ENCODE assay signal across 8 cellular contexts in the genomic region with DNA sequence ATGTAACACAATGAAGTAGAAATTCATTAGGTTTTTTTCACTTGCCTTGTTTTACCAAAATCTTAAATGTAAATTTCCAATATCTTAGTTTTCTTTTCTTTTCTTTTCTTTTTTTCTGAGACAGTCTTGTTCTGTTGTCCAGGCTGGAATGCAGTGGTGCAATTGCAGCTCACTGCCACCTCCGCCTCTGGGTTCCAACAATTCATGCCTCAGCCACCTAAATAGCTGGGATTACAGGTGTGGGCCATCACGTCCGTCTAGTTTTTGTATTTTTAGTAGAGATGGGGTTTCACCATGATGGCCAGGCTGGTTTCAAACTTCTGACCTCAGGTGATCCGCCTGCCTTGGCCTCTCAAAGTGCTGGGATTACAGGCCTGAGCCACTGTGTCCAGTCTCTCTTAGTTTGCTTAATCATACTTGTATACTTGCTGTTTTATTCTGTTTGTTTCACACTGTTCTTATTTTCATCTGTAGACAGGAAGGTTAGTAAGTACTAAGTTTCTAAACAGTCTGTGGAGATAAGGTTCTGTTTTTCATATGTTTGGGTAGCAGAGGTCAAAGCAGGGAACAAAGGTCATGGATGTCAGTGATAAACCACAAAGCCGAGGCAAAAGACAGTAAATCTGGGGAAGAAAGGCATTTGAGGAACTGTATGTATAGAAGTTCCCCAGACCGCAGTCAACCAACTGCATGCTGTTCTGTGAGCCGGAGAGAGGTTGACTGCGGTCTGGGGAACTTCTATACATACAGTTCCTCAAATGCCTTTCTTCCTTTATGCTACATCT.
DNase-seq lines count a peak whose midpoint lies in the region; ATAC-seq and TF ChIP-seq lines count a peak whose summit lies in the region.

No MANE protein-coding gene starts in this region.

- H3K9me3 Mint-ChIP-seq in natural killer cell treated with Interleukin-12 subunit alpha and Interleukin-12 subunit beta and Interleukin-15 and Interleukin-18, amount 100 ng/mL, for 72 hours, result no peaks in the 10 kb centered on the region
- H3K9me3 Mint-ChIP-seq in activated naive CD4-positive, alpha-beta T cell treated with anti-CD3 and anti-CD28 coated beads, Interleukin-2, amount 50 U/mL, for 72 hours, result no peaks in the 10 kb centered on the region

- no peak for TF ChIP-seq CTCF in GM13976 (IDR thresholded peaks at IDR 0.05; ENCODE audit: borderline replicate concordance, control extremely low read depth, extremely low read depth, insufficient read depth, missing control alignments)

- peaks cover 25 to 38% of the 10 kb centered on the region in 2 donors for H3K4me1 Mint-ChIP-seq in natural killer cell treated with Interleukin-12 subunit alpha and Interleukin-12 subunit beta and Interleukin-15 and Interleukin-18, amount 100 ng/mL, for 72 hours (ENCODE audit: low read depth in 2 of 2)

- ATAC-seq in GM18868 (IDR thresholded peaks at IDR 0.05; ENCODE audit: unreplicated experiment) (peak; percentile 82), HG02870 (IDR thresholded peaks at IDR 0.05; ENCODE audit: unreplicated experiment) (peak; percentile 78)
- ATAC-seq in natural killer cell treated with Interleukin-12 subunit alpha and Interleukin-12 subunit beta and Interleukin-15 and Interleukin-18, amount 100 ng/mL, for 72 hours, result no peak
- no peak for ATAC-seq in activated naive CD4-positive, alpha-beta T cell treated with anti-CD3 and anti-CD28 coated beads, Interleukin-2, amount 50 U/mL, for 72 hours

- H3K36me3 Mint-ChIP-seq in natural killer cell treated with Interleukin-12 subunit alpha and Interleukin-12 subunit beta and Interleukin-15 and Interleukin-18, amount 100 ng/mL, for 72 hours, result no peaks in the 10 kb centered on the region
- peaks cover 5 to 20% of the 10 kb centered on the region in 2 donors for H3K36me3 Mint-ChIP-seq in activated naive CD4-positive, alpha-beta T cell treated with anti-CD3 and anti-CD28 coated beads, Interleukin-2, amount 50 U/mL, for 72 hours

- peak overlapping the region in 1 of 2 donors; percentile 44 for H3K27ac Mint-ChIP-seq in natural killer cell treated with Interleukin-12 subunit alpha and Interleukin-12 subunit beta and Interleukin-15 and Interleukin-18, amount 100 ng/mL, for 72 hours
- H3K27ac Mint-ChIP-seq in activated naive CD4-positive, alpha-beta T cell treated with anti-CD3 and anti-CD28 coated beads, Interleukin-2, amount 50 U/mL, for 72 hours, result peak overlapping the region in 1 of 2 donors; percentile 58

- H3K27me3 Mint-ChIP-seq in natural killer cell treated with Interleukin-12 subunit alpha and Interleukin-12 subunit beta and Interleukin-15 and Interleukin-18, amount 100 ng/mL, for 72 hours, result peaks cover under 1 to 3% of the 10 kb centered on the region in 2 donors

- peak; percentile 98 for DNase-seq in SKM-1 (lab: John Stamatoyannopoulos, UW; ENCODE audit: unreplicated experiment)
- no peak for DNase-seq in natural killer cell treated with Interleukin-12 subunit alpha and Interleukin-12 subunit beta and Interleukin-15 and Interleukin-18, amount 100 ng/mL, for 72 hours (ENCODE audit: low spot score)
- DNase-seq in DMS153 (lab: John Stamatoyannopoulos, UW), result no peak
- no peak for DNase-seq in activated naive CD4-positive, alpha-beta T cell treated with Interleukin-2 at 50 U/mL for 16 hours
- no peak for DNase-seq in GM13976 (ENCODE audit: low spot score)
- DNase-seq in activated naive CD4-positive, alpha-beta T cell treated with anti-CD3 and anti-CD28 coated beads, Interleukin-2, amount 50 U/mL, for 72 hours (ENCODE audit: low spot score in 2 of 2), result no peak

- H3K4me3 Mint-ChIP-seq in natural killer cell treated with Interleukin-12 subunit alpha and Interleukin-12 subunit beta and Interleukin-15 and Interleukin-18, amount 100 ng/mL, for 72 hours, result peak overlapping the region; percentile 27

- in situ Hi-C loops in GM13976 (cut with MboI; ENCODE audit: low sequenced_read_pairs, unreplicated experiment), result no loop called here

Comparison
In these comparisons a context has a peak if more than half of its experiments do, and no peak if none do; other contexts are left out.
1. ATAC-seq: peak in GM18868 (single experiment) and HG02870 (single experiment); none in natural killer cell treated with Interleukin-12 subunit alpha and Interleukin-12 subunit beta and Interleukin-15 and Interleukin-18, amount 100 ng/mL, for 72 hours (0 of 2) and activated naive CD4-positive, alpha-beta T cell treated with anti-CD3 and anti-CD28 coated beads, Interleukin-2, amount 50 U/mL, for 72 hours (0 of 2).